Comparison of ENCODE assay signal across 11 cellular contexts in the genomic region with DNA sequence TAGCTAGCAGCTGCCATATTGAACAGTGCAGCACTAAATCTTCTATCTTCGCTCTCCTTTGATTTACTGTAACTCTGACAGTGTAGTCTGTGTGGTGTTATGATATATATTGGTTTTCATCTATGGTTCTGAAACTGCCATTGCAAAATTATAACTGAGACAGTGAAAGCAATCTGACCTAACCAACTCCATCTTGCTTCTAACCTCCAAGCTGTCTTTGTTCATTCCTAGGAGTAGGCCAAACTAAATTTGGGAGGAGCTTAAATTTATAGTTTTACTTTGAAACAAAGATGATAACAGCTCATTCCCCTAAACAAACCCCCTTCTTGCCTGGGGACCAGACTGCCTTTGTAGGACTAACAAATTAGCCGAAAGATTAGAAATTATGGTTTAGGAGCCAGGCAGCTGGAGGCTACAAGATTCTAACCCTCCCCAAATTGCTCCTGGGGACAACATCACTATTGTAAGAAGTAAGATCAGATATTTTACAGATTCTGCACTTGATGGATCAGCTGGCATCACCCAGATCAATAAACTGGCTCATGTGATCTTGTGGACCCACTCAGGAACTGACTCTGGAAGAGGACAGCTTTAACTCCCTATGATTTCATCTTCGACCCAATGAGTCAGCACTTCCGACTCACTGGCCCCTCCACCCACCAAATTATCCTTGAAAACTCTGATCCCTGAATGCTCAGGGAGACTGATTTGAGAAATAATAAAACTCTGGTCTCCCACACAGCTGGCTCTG. TPM values are rescaled to one million over a fixed set of nuclear protein-coding genes. Genes with fewer than 3 reads are reported as not detected.
DNase-seq lines count a peak whose midpoint lies in the region; ATAC-seq and TF ChIP-seq lines count a peak whose summit lies in the region.
"Had no signal": no experiment of that assay in that cellular context is flagged by ENCODE, and none has a peak within 500 bp of the region (broad histone marks: within the 10 kb centered on the region; RNA-seq: fewer than 3 reads in every experiment).

No MANE protein-coding gene starts in this region.

- H2BK5ac ChIP-seq in IMR-90 (ENCODE audit: low read depth, low read length, poor library complexity, severe bottlenecking) = no peak overlapping the region

- H3K36me3 ChIP-seq in IMR-90 (ENCODE audit: control insufficient read depth, insufficient read depth, low read length) (no peaks in the 10 kb centered on the region), mammary epithelial cell (ENCODE audit: insufficient read depth, low read length) (no peaks in the 10 kb centered on the region), SJCRH30 (no peaks in the 10 kb centered on the region)
- H3K36me3 ChIP-seq in naive thymus-derived CD4-positive, alpha-beta T cell (ENCODE audit: control insufficient read depth in 2 of 3, insufficient read depth in 3 of 3, low read length in 3 of 3) = no peaks in the 10 kb centered on the region

- DNase-seq in AG20443 (ENCODE audit: low spot score) = peak; percentile 58
- DNase-seq in IMR-90 = peak; percentile 73
- peak; percentile 18 for DNase-seq in mammary epithelial cell
- no peak for DNase-seq in naive thymus-derived CD4-positive, alpha-beta T cell
- no peak for DNase-seq in stimulated activated CD4-positive, alpha-beta T cell treated with anti-CD3 and anti-CD28 coated beads, Interleukin-2, amount 100 ng/mL, for 48 hours
- DNase-seq in SJCRH30 = no peak
- DNase-seq in DMS79 (lab: John Stamatoyannopoulos, UW) = no peak
- DNase-seq: DMS153, NCI-H510A had no signal

- H3K56ac ChIP-seq in IMR-90 (ENCODE audit: extremely low read depth, insufficient read depth, low read length) = no peak overlapping the region

- no peaks in the 10 kb centered on the region for H4K20me1 ChIP-seq in IMR-90 (ENCODE audit: insufficient read depth, low read length)
- H4K20me1 ChIP-seq in mammary epithelial cell (ENCODE audit: insufficient read depth, low read length) = no peaks in the 10 kb centered on the region

- POLR2A ChIA-PET in IMR-90 (lab: Charles Lee; ENCODE audit: unreplicated experiment) = no interaction called here
- POLR2A ChIA-PET in naive thymus-derived CD4-positive, alpha-beta T cell (lab: Charles Lee) = interaction anchor here (0.8 kb wide), 1 partner anchor 14 kb away, joined by 3 read pairs; no protein-coding TSS in a partner anchor

- H2BK20ac ChIP-seq in IMR-90 (ENCODE audit: low read depth, low read length) = peak overlapping the region; percentile 54; the same call in 1 of the 2 replicates

- H2AFZ ChIP-seq in IMR-90 (replicated peaks; ENCODE audit: low read length, poor library complexity) (peak overlapping the region; percentile 50), mammary epithelial cell (ENCODE audit: low read depth, low read length) (peak overlapping the region; percentile 50)

- no CpG with 5 or more reads among the region's 4 CpGs for WGBS in IMR-90 (ENCODE audit: extremely low coverage in 2 of 2, insufficient read length in 1 of 2), 2 experiments
- WGBS in mammary epithelial cell (ENCODE audit: low coverage, missing lambda C conversion rate) = 88% methylated on average over 3 of the region's 4 CpGs

- peak overlapping the region; percentile 77 for H3K14ac ChIP-seq in IMR-90 (replicated peaks; ENCODE audit: low read depth, low read length)

- H3K18ac ChIP-seq in IMR-90 (ENCODE audit: low read depth, low read length) = peak overlapping the region; percentile 31; the same call in 1 of the 2 replicates

- H3K23ac ChIP-seq in IMR-90 (ENCODE audit: low read depth, low read length) = no peak overlapping the region

- peak overlapping the region; percentile 48 for H2BK120ac ChIP-seq in IMR-90 (ENCODE audit: low read depth, low read length)

- BruUV-seq in IMR-90 (replicated peaks; lab: Mats Ljungman, UMichigan) (no TSS peak), mammary epithelial cell (replicated peaks; lab: Mats Ljungman, UMichigan) (no TSS peak)

- CTCF ChIA-PET in IMR-90 (lab: Yijun Ruan, JAX) = no interaction called here
- CTCF ChIA-PET in mammary epithelial cell (lab: Charles Lee; ENCODE audit: low non-redundant PET) = no interaction called here
- CTCF ChIA-PET in naive thymus-derived CD4-positive, alpha-beta T cell (lab: Charles Lee) = interaction anchor here (0.9 to 1.5 kb wide), 2 partner anchors 30 to 31 kb away, joined by 4 to 6 read pairs; no protein-coding TSS in a partner anchor

- TF ChIP-seq POLR2A in IMR-90 (IDR thresholded peaks at IDR 0.05; ENCODE audit: low read depth, low read length) = no peak

- H3K9ac ChIP-seq in IMR-90 (ENCODE audit: low read depth, low read length) (no peak overlapping the region), mammary epithelial cell (ENCODE audit: insufficient read depth, low read length) (no peak overlapping the region)

- H2AK9ac ChIP-seq in IMR-90 (replicated peaks; ENCODE audit: low read depth, low read length, poor library complexity) = no peak overlapping the region

- no peaks in the 10 kb centered on the region for H3K9me3 Mint-ChIP-seq in naive thymus-derived CD4-positive, alpha-beta T cell

- H4K8ac ChIP-seq in IMR-90 (ENCODE audit: low read depth in 2 of 2, low read length in 2 of 2) = peak overlapping the region in 1 of 2 experiments; percentile 71; a peak in 1 of 4 replicates

- no peaks in the 10 kb centered on the region for H3K27me3 Mint-ChIP-seq in naive thymus-derived CD4-positive, alpha-beta T cell

- H2AK5ac ChIP-seq in IMR-90 (ENCODE audit: low read depth, low read length) = 0 out of 2 replicates have a peak overlapping the region, but pooled peaks have one; percentile 51

- no peaks in the 10 kb centered on the region for H3K9me1 ChIP-seq in IMR-90 (ENCODE audit: insufficient read depth, low read length)

- no peak overlapping the region for H3K27ac ChIP-seq in IMR-90 (ENCODE audit: insufficient read depth, low read length)
- H3K27ac ChIP-seq in mammary epithelial cell (ENCODE audit: insufficient read depth, low read depth, low read length) = no peak overlapping the region
- no peak overlapping the region for H3K27ac ChIP-seq in naive thymus-derived CD4-positive, alpha-beta T cell (ENCODE audit: low read depth, low read length)
- H3K27ac ChIP-seq in SJCRH30 = no peak overlapping the region

- no peaks in the 10 kb centered on the region for H3K79me1 ChIP-seq in IMR-90 (ENCODE audit: low read depth in 1 of 2, low read length in 2 of 2)

- H3K4me3 ChIP-seq in IMR-90 (ENCODE audit: insufficient read depth, low read depth, low read length) = no peak overlapping the region
- H3K4me3 ChIP-seq in mammary epithelial cell (replicated peaks in 1 of 3; ENCODE audit: insufficient read depth in 1 of 3, low read depth in 2 of 3, low read length in 3 of 3) = no peak overlapping the region
- H3K4me3 ChIP-seq in naive thymus-derived CD4-positive, alpha-beta T cell (ENCODE audit: low read length) = no peak overlapping the region
- no peak overlapping the region for H3K4me3 ChIP-seq in SJCRH30
- H3K4me3 ChIP-seq: coronary artery had no signal

- no peaks in the 10 kb centered on the region for H3K79me2 ChIP-seq in mammary epithelial cell (ENCODE audit: insufficient read depth, low read length)

- TF ChIP-seq CTCF in IMR-90 (conservative IDR thresholded peaks at IDR 0.05; ENCODE audit: low read depth, low read length) (no peak), mammary epithelial cell (conservative IDR thresholded peaks at IDR 0.05 in 1 of 2, IDR thresholded peaks at IDR 0.05 in 1 of 2; ENCODE audit: extremely low read depth in 1 of 2, insufficient read depth in 1 of 2, low read depth in 1 of 2, low read length in 2 of 2) (no peak)

- intact Hi-C loops in IMR-90 (cut with micrococcal nuclease) (no loop called here), mammary epithelial cell (cut with micrococcal nuclease) (no loop called here)
- intact Hi-C loops in naive thymus-derived CD4-positive, alpha-beta T cell (cut with micrococcal nuclease) = no loop called here

- H3K4me2 ChIP-seq in IMR-90 (ENCODE audit: low read depth, low read length) (no peak overlapping the region), mammary epithelial cell (ENCODE audit: insufficient read depth, low read depth, low read length) (no peak overlapping the region)

- ATAC-seq in IMR-90 (ENCODE audit: low read depth) (peak; percentile 68), HG03196 (IDR thresholded peaks at IDR 0.05; ENCODE audit: unreplicated experiment) (no peak)
- no peak for ATAC-seq in naive thymus-derived CD4-positive, alpha-beta T cell

- in situ Hi-C loops in IMR-90 (cut with MboI; ENCODE audit: low sequenced_read_pairs) = no loop called here
- in situ Hi-C loops in mammary epithelial cell (cut with MboI; ENCODE audit: low sequenced_read_pairs in 2 of 2) = loop anchor here in 1 of 2 donors (25.0 kb wide), 1 partner anchor 98 kb away; no protein-coding TSS in a partner anchor

- H3K4me1 Mint-ChIP-seq in naive thymus-derived CD4-positive, alpha-beta T cell = peaks cover 23 to 46% (median 32%) of the 10 kb centered on the region in 7 donors

- H3K36me3 Mint-ChIP-seq in naive thymus-derived CD4-positive, alpha-beta T cell = peaks cover 0 to 4% (median 0%) of the 10 kb centered on the region in 5 donors

- TF ChIP-seq RAD21 in IMR-90 (IDR thresholded peaks at IDR 0.05; ENCODE audit: low read length) = no peak

- H3K27me3 ChIP-seq in IMR-90 (ENCODE audit: control insufficient read depth, insufficient read depth, low read length) (peaks cover 6% of the 10 kb centered on the region), mammary epithelial cell (ENCODE audit: insufficient read depth, low read length) (no peaks in the 10 kb centered on the region), SJCRH30 (no peaks in the 10 kb centered on the region)
- no peaks in the 10 kb centered on the region for H3K27me3 ChIP-seq in naive thymus-derived CD4-positive, alpha-beta T cell (ENCODE audit: control insufficient read depth in 2 of 2, insufficient read depth in 2 of 2, low read length in 2 of 2)

- peak overlapping the region; percentile 36; the same call in 1 of the 2 replicates for H4K91ac ChIP-seq in IMR-90 (ENCODE audit: insufficient read depth, low read depth, low read length)

- H3K9me3 ChIP-seq in IMR-90 (ENCODE audit: control insufficient read depth, insufficient read depth, low read length) = peaks cover 3% of the 10 kb centered on the region
- H3K9me3 ChIP-seq in mammary epithelial cell (replicated peaks; ENCODE audit: insufficient read depth, low read length) = no peaks in the 10 kb centered on the region
- no peaks in the 10 kb centered on the region for H3K9me3 ChIP-seq in naive thymus-derived CD4-positive, alpha-beta T cell (ENCODE audit: control insufficient read depth in 2 of 3, low read length in 3 of 3)
- H3K9me3 ChIP-seq in SJCRH30 (replicated peaks) = no peaks in the 10 kb centered on the region

- peak overlapping the region; percentile 70; the same call in 1 of the 3 replicates for H2BK15ac ChIP-seq in IMR-90 (ENCODE audit: low read depth, low read length)

- no peak overlapping the region for H3K4me3 Mint-ChIP-seq in naive thymus-derived CD4-positive, alpha-beta T cell

- H3K4me1 ChIP-seq in IMR-90 (ENCODE audit: control insufficient read depth, insufficient read depth, low read length) (peaks cover 6% of the 10 kb centered on the region), mammary epithelial cell (ENCODE audit: insufficient read depth, low read length) (peaks cover 5% of the 10 kb centered on the region), SJCRH30 (no peaks in the 10 kb centered on the region)
- peaks cover 0 to 32% of the 10 kb centered on the region in 2 donors for H3K4me1 ChIP-seq in naive thymus-derived CD4-positive, alpha-beta T cell (ENCODE audit: control insufficient read depth in 2 of 2, insufficient read depth in 2 of 2, low read length in 2 of 2)

- peak overlapping the region; percentile 0; the same call in 1 of the 2 replicates for H3K4ac ChIP-seq in IMR-90 (ENCODE audit: low read depth, low read length)

- dilution Hi-C loops in IMR-90 (cut with HindIII; ENCODE audit: low sequenced_read_pairs, unreplicated experiment) = no loop called here
- dilution Hi-C loops in mammary epithelial cell (cut with HindIII; ENCODE audit: low sequenced_read_pairs) = no loop called here

- peak overlapping the region; percentile 16 to 98 (median 96) for H3K27ac Mint-ChIP-seq in naive thymus-derived CD4-positive, alpha-beta T cell

- peak overlapping the region; percentile 64 for H4K5ac ChIP-seq in IMR-90 (ENCODE audit: low read depth, low read length)

RNA-seq across cellular contexts. Expression of a gene that starts 47.0 kb away (rescaled TPM):
- total RNA-seq in IMR-90 (2012; rRNA removed) (under 0.01 TPM in 1 of 2 replicates, not detected in the other), mammary epithelial cell (not detected)
- polyA plus RNA-seq in IMR-90 (2012; rRNA removed) (not detected in 2 replicates), mammary epithelial cell (not detected)
- polyA plus RNA-seq in IMR-90 (2012; cell fraction: cytosol; rRNA removed) = not detected in 2 replicates
- not detected in 2 replicates for polyA plus RNA-seq in IMR-90 (2012; cell fraction: nucleus; rRNA removed; ENCODE audit: low replicate concordance)
- polyA minus RNA-seq in mammary epithelial cell = not detected
- not detected for total RNA-seq in naive thymus-derived CD4-positive, alpha-beta T cell
- not detected for polyA plus RNA-seq in naive thymus-derived CD4-positive, alpha-beta T cell
- total RNA-seq in SJCRH30 (2014; rRNA removed; shearing (Covaris generic)) = not detected in 2 replicates

Comparison
In these comparisons a context has a peak if more than half of its experiments do, and no peak if none do; other contexts are left out.
1. DNase-seq: peak in AG20443 (single experiment), IMR-90 (single experiment) and mammary epithelial cell (single experiment); none in naive thymus-derived CD4-positive, alpha-beta T cell (0 of 9), stimulated activated CD4-positive, alpha-beta T cell treated with anti-CD3 and anti-CD28 coated beads, Interleukin-2, amount 100 ng/mL, for 48 hours (0 of 2), SJCRH30 (0 of 2) and DMS79 (single experiment).